7 cellular contexts compared by ENCODE assay signal in the genomic region with DNA sequence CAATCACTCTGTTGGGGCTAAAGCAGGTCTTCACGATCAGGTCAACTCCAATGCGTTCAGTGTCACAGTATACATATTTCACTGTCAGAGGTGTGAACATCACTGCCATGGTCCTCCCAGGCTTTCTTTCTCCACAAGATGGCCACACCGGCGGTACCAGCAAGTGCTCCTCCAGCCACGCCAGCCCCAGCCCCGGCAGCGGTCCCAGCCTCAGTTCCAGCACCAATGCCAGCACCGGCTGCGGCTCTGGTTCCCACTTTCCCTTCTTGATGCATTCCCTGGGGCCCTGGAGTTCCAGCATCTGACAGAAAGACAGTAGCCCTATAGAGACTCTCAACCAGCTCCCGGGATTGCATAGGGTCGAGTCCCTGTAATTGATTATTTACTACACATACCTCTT. TPM values are rescaled to one million over a fixed set of nuclear protein-coding genes. Genes with fewer than 3 reads are reported as not detected.
"Had no signal": no experiment of that assay in that cellular context is flagged by ENCODE, and none has a peak within 500 bp of the region (broad histone marks: within the 10 kb centered on the region; RNA-seq: fewer than 3 reads in every experiment).

No MANE protein-coding gene starts in this region.

- DNase-seq: H9, HCEC 1CT had no signal

- ATAC-seq: GM23338, HepG2 had no signal

- H3K27ac ChIP-seq: HL-60 had no signal

- H3K4me3 ChIP-seq: GM23338 had no signal

RNA-seq across cellular contexts. Expression of a gene that starts 10.9 kb away (rescaled TPM):
- total RNA-seq: HepG2, HT1080 had no signal
- polyA plus RNA-seq: HepG2, IgD-negative memory B cell had no signal
